Comparison of ENCODE assay signal across 25 cellular contexts in the genomic region with DNA sequence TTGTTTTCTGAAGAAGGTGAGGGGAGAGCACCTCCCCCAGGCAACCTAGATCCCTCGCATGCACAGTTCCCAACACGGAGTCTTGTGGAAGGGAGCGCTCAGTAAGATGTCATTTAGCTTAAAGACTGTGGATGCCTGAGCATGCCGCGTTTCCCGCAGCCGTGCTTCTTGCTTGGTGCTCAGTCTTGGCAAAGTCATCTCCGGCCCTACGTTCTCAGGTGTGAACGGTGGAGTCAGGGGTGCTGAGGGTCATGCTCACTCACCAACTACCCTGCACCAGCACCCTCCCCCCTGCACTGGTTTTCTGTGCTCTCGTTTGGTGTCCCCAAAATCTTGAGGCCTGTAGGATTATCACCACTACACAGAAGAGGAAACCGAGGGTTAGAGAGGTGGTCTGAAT.
DNase-seq lines count a peak whose midpoint lies in the region; ATAC-seq and TF ChIP-seq lines count a peak whose summit lies in the region.
"Had no signal": no experiment of that assay in that cellular context is flagged by ENCODE, and none has a peak within 500 bp of the region (broad histone marks: within the 10 kb centered on the region; RNA-seq: fewer than 3 reads in every experiment).

No MANE protein-coding gene starts in this region.

- no peak for DNase-seq in activated CD8-positive, alpha-beta T cell treated with anti-CD3 and anti-CD28 coated beads, Interleukin-2, amount 10 ng/mL, durations not matched to agents 7 days and 5 days
- DNase-seq in activated CD8-positive, alpha-beta T cell treated with anti-CD3 and anti-CD28 coated beads for 36 hours, result no peak
- DNase-seq in left kidney (ENCODE audit: low read depth, low spot score), result peak; percentile 30
- DNase-seq in substantia nigra (lab: John Stamatoyannopoulos, UW), result no peak
- DNase-seq in HuH-7 (ENCODE audit: low spot score), result no peak
- no peak for DNase-seq in T-helper 2 cell treated with Interferon-gamma antibody and Interleukin-4, amounts not matched to agents 5 μg/mL and 100 μg/mL, for 36 hours (ENCODE audit: low spot score)
- DNase-seq: 8988T; activated CD4-positive, alpha-beta T cell treated with anti-CD3 and anti-CD28 coated beads, Interleukin-2, amount 10 ng/mL, durations not matched to agents 24 days and 14 days; AML-193; COR-L47; foreskin melanocyte; GDM1; HFFc6; NCI-H2081; NCI-H774; SK-N-SH; spleen; stimulated activated naive CD8-positive, alpha-beta T cell treated with anti-CD3 and anti-CD28 coated beads, Interleukin-15, Interleukin-2, amounts not matched to agents 100 U/mL and 50 U/mL, for 24 hours; T-helper 2 cell had no signal

- H3K27ac Mint-ChIP-seq in activated CD8-positive, alpha-beta T cell treated with anti-CD3 and anti-CD28 coated beads, Interleukin-2, amount 10 ng/mL, durations not matched to agents 7 days and 5 days, result peak overlapping the region; percentile 89
- no peak overlapping the region for H3K27ac Mint-ChIP-seq in activated CD8-positive, alpha-beta T cell treated with anti-CD3 and anti-CD28 coated beads for 36 hours
- H3K27ac Mint-ChIP-seq in T-helper 2 cell treated with Interferon-gamma antibody and Interleukin-4, amounts not matched to agents 5 μg/mL and 100 μg/mL, for 36 hours, result no peak overlapping the region
- H3K27ac Mint-ChIP-seq: activated CD4-positive, alpha-beta T cell treated with anti-CD3 and anti-CD28 coated beads, Interleukin-2, amount 10 ng/mL, durations not matched to agents 24 days and 14 days; activated naive CD4-positive, alpha-beta T cell treated with anti-CD3 and anti-CD28 coated beads, Interleukin-2, amount 50 U/mL, for 24 hours; HFFc6 had no signal

- no peak for TF ChIP-seq CTCF in activated CD8-positive, alpha-beta T cell treated with anti-CD3 and anti-CD28 coated beads for 36 hours (IDR thresholded peaks at IDR 0.05)

- no peaks in the 10 kb centered on the region for H3K27me3 Mint-ChIP-seq in activated CD8-positive, alpha-beta T cell treated with anti-CD3 and anti-CD28 coated beads, Interleukin-2, amount 10 ng/mL, durations not matched to agents 7 days and 5 days (ENCODE audit: low read depth)
- H3K27me3 Mint-ChIP-seq in activated CD8-positive, alpha-beta T cell treated with anti-CD3 and anti-CD28 coated beads for 36 hours, result no peaks in the 10 kb centered on the region
- H3K27me3 Mint-ChIP-seq in T-helper 2 cell treated with Interferon-gamma antibody and Interleukin-4, amounts not matched to agents 5 μg/mL and 100 μg/mL, for 36 hours (ENCODE audit: low read depth), result peaks cover 9% of the 10 kb centered on the region
- H3K27me3 Mint-ChIP-seq: activated naive CD4-positive, alpha-beta T cell treated with anti-CD3 and anti-CD28 coated beads, Interleukin-2, amount 50 U/mL, for 24 hours; type B pancreatic cell had no signal

- no peaks in the 10 kb centered on the region for H3K9me3 Mint-ChIP-seq in activated CD8-positive, alpha-beta T cell treated with anti-CD3 and anti-CD28 coated beads, Interleukin-2, amount 10 ng/mL, durations not matched to agents 7 days and 5 days (ENCODE audit: insufficient read depth)
- H3K9me3 Mint-ChIP-seq in activated CD8-positive, alpha-beta T cell treated with anti-CD3 and anti-CD28 coated beads for 36 hours, result no peaks in the 10 kb centered on the region
- H3K9me3 Mint-ChIP-seq in T-helper 2 cell treated with Interferon-gamma antibody and Interleukin-4, amounts not matched to agents 5 μg/mL and 100 μg/mL, for 36 hours, result no peaks in the 10 kb centered on the region
- H3K9me3 Mint-ChIP-seq: activated CD4-positive, alpha-beta T cell treated with anti-CD3 and anti-CD28 coated beads, Interleukin-2, amount 10 ng/mL, durations not matched to agents 24 days and 14 days; activated naive CD4-positive, alpha-beta T cell treated with anti-CD3 and anti-CD28 coated beads, Interleukin-2, amount 50 U/mL, for 24 hours; type B pancreatic cell had no signal

- H3K4me3 Mint-ChIP-seq in activated CD8-positive, alpha-beta T cell treated with anti-CD3 and anti-CD28 coated beads, Interleukin-2, amount 10 ng/mL, durations not matched to agents 7 days and 5 days, result no peak overlapping the region
- no peak overlapping the region for H3K4me3 Mint-ChIP-seq in activated CD8-positive, alpha-beta T cell treated with anti-CD3 and anti-CD28 coated beads for 36 hours
- H3K4me3 Mint-ChIP-seq in T-helper 2 cell treated with Interferon-gamma antibody and Interleukin-4, amounts not matched to agents 5 μg/mL and 100 μg/mL, for 36 hours, result no peak overlapping the region
- H3K4me3 Mint-ChIP-seq: activated CD4-positive, alpha-beta T cell treated with anti-CD3 and anti-CD28 coated beads, Interleukin-2, amount 10 ng/mL, durations not matched to agents 24 days and 14 days; activated naive CD4-positive, alpha-beta T cell treated with anti-CD3 and anti-CD28 coated beads, Interleukin-2, amount 50 U/mL, for 24 hours; HFFc6; type B pancreatic cell had no signal

- H3K27ac ChIP-seq in angular gyrus (ENCODE audit: low read depth, low read length), result peak overlapping the region; percentile 46
- peak overlapping the region; percentile 82 for H3K27ac ChIP-seq in substantia nigra (ENCODE audit: low read depth, low read length, poor library complexity, severe bottlenecking)
- H3K27ac ChIP-seq: RWPE1, VCaP had no signal

- CTCF ChIA-PET in activated CD8-positive, alpha-beta T cell treated with anti-CD3 and anti-CD28 coated beads, Interleukin-2, amount 10 ng/mL, durations not matched to agents 7 days and 5 days (lab: Charles Lee), result no interaction called here
- CTCF ChIA-PET in activated CD8-positive, alpha-beta T cell treated with anti-CD3 and anti-CD28 coated beads for 36 hours (lab: Charles Lee), result no interaction called here

- POLR2A ChIA-PET in activated CD8-positive, alpha-beta T cell treated with anti-CD3 and anti-CD28 coated beads, Interleukin-2, amount 10 ng/mL, durations not matched to agents 7 days and 5 days (lab: Charles Lee), result no interaction called here
- POLR2A ChIA-PET in activated CD8-positive, alpha-beta T cell treated with anti-CD3 and anti-CD28 coated beads for 36 hours (lab: Charles Lee), result interaction anchor here (1.0 kb wide), 1 partner anchor 96 kb away, joined by 3 read pairs; no protein-coding TSS in a partner anchor

- H3K4me1 Mint-ChIP-seq in activated CD8-positive, alpha-beta T cell treated with anti-CD3 and anti-CD28 coated beads, Interleukin-2, amount 10 ng/mL, durations not matched to agents 7 days and 5 days (ENCODE audit: low read depth), result peaks cover 61% of the 10 kb centered on the region
- H3K4me1 Mint-ChIP-seq in activated CD8-positive, alpha-beta T cell treated with anti-CD3 and anti-CD28 coated beads for 36 hours (ENCODE audit: low read depth), result peaks cover 38% of the 10 kb centered on the region
- H3K4me1 Mint-ChIP-seq in T-helper 2 cell treated with Interferon-gamma antibody and Interleukin-4, amounts not matched to agents 5 μg/mL and 100 μg/mL, for 36 hours (ENCODE audit: low read depth), result peaks cover 9% of the 10 kb centered on the region

- intact Hi-C loops in activated CD8-positive, alpha-beta T cell treated with anti-CD3 and anti-CD28 coated beads for 36 hours (cut with micrococcal nuclease), result no loop called here

- no peaks in the 10 kb centered on the region for H3K36me3 Mint-ChIP-seq in activated CD8-positive, alpha-beta T cell treated with anti-CD3 and anti-CD28 coated beads, Interleukin-2, amount 10 ng/mL, durations not matched to agents 7 days and 5 days (ENCODE audit: low read depth)
- no peaks in the 10 kb centered on the region for H3K36me3 Mint-ChIP-seq in activated CD8-positive, alpha-beta T cell treated with anti-CD3 and anti-CD28 coated beads for 36 hours (ENCODE audit: low read depth)
- no peaks in the 10 kb centered on the region for H3K36me3 Mint-ChIP-seq in T-helper 2 cell treated with Interferon-gamma antibody and Interleukin-4, amounts not matched to agents 5 μg/mL and 100 μg/mL, for 36 hours (ENCODE audit: low read depth)
- H3K36me3 Mint-ChIP-seq: activated naive CD4-positive, alpha-beta T cell treated with anti-CD3 and anti-CD28 coated beads, Interleukin-2, amount 50 U/mL, for 24 hours; type B pancreatic cell had no signal

- no peak for ATAC-seq in activated CD8-positive, alpha-beta T cell treated with anti-CD3 and anti-CD28 coated beads, Interleukin-2, amount 10 ng/mL, durations not matched to agents 7 days and 5 days
- ATAC-seq in activated CD8-positive, alpha-beta T cell treated with anti-CD3 and anti-CD28 coated beads for 36 hours, result no peak
- no peak for ATAC-seq in HG03139 (IDR thresholded peaks at IDR 0.05; ENCODE audit: unreplicated experiment)
- ATAC-seq: stimulated activated naive CD8-positive, alpha-beta T cell treated with anti-CD3 and anti-CD28 coated beads, Interleukin-15, Interleukin-2, amounts not matched to agents 100 U/mL and 50 U/mL, for 24 hours had no signal
